In the genomic region with DNA sequence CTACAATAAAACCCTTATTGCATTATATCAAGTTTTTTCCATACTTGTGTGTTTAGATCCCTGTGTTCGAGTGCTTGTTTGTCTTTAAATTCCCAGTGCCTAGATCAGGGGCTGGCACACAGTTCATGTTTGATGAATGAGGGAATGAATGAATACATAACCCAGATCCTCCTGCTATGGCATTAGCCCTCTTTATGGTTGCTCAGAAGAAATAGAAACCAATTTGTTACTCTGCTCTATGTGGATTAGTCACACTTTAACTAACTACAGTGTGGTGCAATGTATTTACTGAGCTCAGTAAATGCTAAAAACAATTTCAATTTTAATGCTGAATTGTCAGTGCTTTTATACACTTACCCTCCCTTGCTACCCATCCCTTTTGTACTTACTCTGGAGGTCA, we compare ENCODE assay signal across 19 cellular contexts.
"Had no signal": no experiment of that assay in that cellular context is flagged by ENCODE, and none has a peak within 500 bp of the region (broad histone marks: within the 10 kb centered on the region; RNA-seq: fewer than 3 reads in every experiment).

No MANE protein-coding gene starts in this region.

- H3K4me3 ChIP-seq: colonic mucosa, dorsolateral prefrontal cortex, esophagus squamous epithelium, heart right ventricle, left lung, lung, prostate gland, skin epidermis, testis, uterus had no signal

- H3K4me1 Mint-ChIP-seq: activated naive CD8-positive, alpha-beta T cell treated with anti-CD3 and anti-CD28 coated beads for 36 hours; naive thymus-derived CD8-positive, alpha-beta T cell had no signal

- DNase-seq: activated CD4-positive, alpha-beta T cell treated with anti-CD3 and anti-CD28 coated beads, Interleukin-2, amount 10 ng/mL, durations not matched to agents 7 days and 5 days; activated CD8-positive, alpha-beta T cell treated with anti-CD3 and anti-CD28 coated beads, Interleukin-2, amount 10 ng/mL, durations not matched to agents 7 days and 5 days; activated naive CD4-positive, alpha-beta T cell treated with Interleukin-2 at 50 U/mL for 16 hours; activated naive CD8-positive, alpha-beta T cell treated with anti-CD3 and anti-CD28 coated beads for 36 hours; activated T-cell treated with anti-CD3 and anti-CD28 coated beads, Interleukin-2, amount 50 U/mL, for 24 hours; colonic mucosa; dorsolateral prefrontal cortex; esophagus squamous epithelium; heart right ventricle; left lung; naive thymus-derived CD8-positive, alpha-beta T cell; right cardiac atrium; stimulated activated CD8-positive, alpha-beta memory T cell treated with anti-CD3 and anti-CD28 coated beads, Interleukin-4, amount 100 ng/mL, for 48 hours; stimulated activated naive CD4-positive, alpha-beta T cell; testis; uterus had no signal

- H3K9me3 Mint-ChIP-seq: activated CD4-positive, alpha-beta T cell treated with anti-CD3 and anti-CD28 coated beads, Interleukin-2, amount 10 ng/mL, durations not matched to agents 7 days and 5 days; activated T-cell treated with anti-CD3 and anti-CD28 coated beads, Interleukin-2, amount 50 U/mL, for 24 hours; naive thymus-derived CD8-positive, alpha-beta T cell had no signal

- H3K27me3 Mint-ChIP-seq: activated naive CD8-positive, alpha-beta T cell treated with anti-CD3 and anti-CD28 coated beads for 36 hours had no signal

- H3K27ac ChIP-seq: colonic mucosa, esophagus squamous epithelium, heart right ventricle, left lung, prostate gland, skin epidermis, testis, uterus had no signal

- ATAC-seq: activated CD8-positive, alpha-beta T cell treated with anti-CD3 and anti-CD28 coated beads, Interleukin-2, amount 10 ng/mL, durations not matched to agents 7 days and 5 days; heart right ventricle; left lung; naive thymus-derived CD8-positive, alpha-beta T cell; right cardiac atrium had no signal

- H3K4me1 ChIP-seq: colonic mucosa, esophagus squamous epithelium, left lung, prostate gland, testis, uterus had no signal

- H3K9me3 ChIP-seq: colonic mucosa, esophagus squamous epithelium, heart right ventricle, left lung, prostate gland, testis, uterus had no signal

- H3K27me3 ChIP-seq: colonic mucosa, dorsolateral prefrontal cortex, heart right ventricle, left lung, testis, uterus had no signal

- H3K4me3 Mint-ChIP-seq: activated CD4-positive, alpha-beta T cell treated with anti-CD3 and anti-CD28 coated beads, Interleukin-2, amount 10 ng/mL, durations not matched to agents 7 days and 5 days; activated CD8-positive, alpha-beta T cell treated with anti-CD3 and anti-CD28 coated beads, Interleukin-2, amount 10 ng/mL, durations not matched to agents 7 days and 5 days; activated naive CD8-positive, alpha-beta T cell treated with anti-CD3 and anti-CD28 coated beads for 36 hours; activated T-cell treated with anti-CD3 and anti-CD28 coated beads, Interleukin-2, amount 50 U/mL, for 24 hours; naive thymus-derived CD8-positive, alpha-beta T cell had no signal

- H3K36me3 Mint-ChIP-seq: activated naive CD8-positive, alpha-beta T cell treated with anti-CD3 and anti-CD28 coated beads for 36 hours; naive thymus-derived CD8-positive, alpha-beta T cell had no signal

- H3K27ac Mint-ChIP-seq: activated CD4-positive, alpha-beta T cell treated with anti-CD3 and anti-CD28 coated beads, Interleukin-2, amount 10 ng/mL, durations not matched to agents 7 days and 5 days; activated CD8-positive, alpha-beta T cell treated with anti-CD3 and anti-CD28 coated beads, Interleukin-2, amount 10 ng/mL, durations not matched to agents 7 days and 5 days; activated naive CD8-positive, alpha-beta T cell treated with anti-CD3 and anti-CD28 coated beads for 36 hours; activated T-cell treated with anti-CD3 and anti-CD28 coated beads, Interleukin-2, amount 50 U/mL, for 24 hours had no signal

- H3K36me3 ChIP-seq: colonic mucosa, esophagus squamous epithelium, heart right ventricle, left lung, prostate gland, uterus had no signal
